Comparison of ENCODE assay signal across 25 cellular contexts in the genomic region with DNA sequence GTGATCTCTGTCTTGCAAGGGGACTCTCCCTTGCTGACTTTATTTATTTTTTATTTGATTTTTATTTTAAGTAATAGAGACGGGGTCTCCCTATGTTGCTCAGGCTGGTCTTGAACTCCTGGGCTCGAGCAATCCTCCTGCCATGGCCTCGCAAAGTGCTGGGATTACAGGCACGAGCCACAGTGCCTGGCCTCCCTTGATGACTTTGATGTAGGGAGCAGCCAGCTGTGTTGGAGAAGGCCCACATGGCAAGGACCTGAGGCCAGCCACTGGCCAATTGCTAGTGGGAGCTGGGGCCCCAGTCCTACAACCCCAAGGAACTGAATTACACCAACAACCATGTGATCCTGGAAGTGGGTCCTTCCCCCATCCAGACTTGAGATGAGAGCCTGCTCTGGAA.
"Had no signal": no experiment of that assay in that cellular context is flagged by ENCODE, and none has a peak within 500 bp of the region (broad histone marks: within the 10 kb centered on the region; RNA-seq: fewer than 3 reads in every experiment).

No MANE protein-coding gene starts in this region.

- ATAC-seq: left ventricle myocardium superior, psoas muscle, upper lobe of right lung had no signal

- H3K27me3 ChIP-seq: ovary, uterus had no signal

- H3K9me3 ChIP-seq: ovary, psoas muscle, thoracic aorta, tibial nerve, upper lobe of right lung, uterus had no signal

- H3K4me1 ChIP-seq: psoas muscle, uterus had no signal

- H3K4me3 ChIP-seq: dorsolateral prefrontal cortex, lung, ovary, psoas muscle, skin epidermis, thoracic aorta, tibial nerve, upper lobe of right lung, uterus had no signal

- H3K36me3 ChIP-seq: ovary, thoracic aorta, tibial nerve, upper lobe of right lung, uterus had no signal

- DNase-seq: cerebellar nuclear complex; cortex of kidney; dorsolateral prefrontal cortex; effector CD4-positive, alpha-beta T cell; hypothalamus; left ventricle myocardium superior; nucleus accumbens; ovary; psoas muscle; right cardiac atrium; stimulated activated CD4-positive, alpha-beta T cell treated with anti-CD3 and anti-CD28 coated beads, Interleukin-15, amount 100 ng/mL, for 24 hours; stimulated activated CD4-positive, alpha-beta T cell treated with anti-CD3 and anti-CD28 coated beads, Interleukin-2, amount 100 ng/mL, for 48 hours; stimulated activated CD8-positive, alpha-beta memory T cell treated with anti-CD3 and anti-CD28 coated beads, Interleukin-4, amount 100 ng/mL, for 48 hours; stimulated activated naive CD4-positive, alpha-beta T cell; substantia nigra; upper lobe of right lung; uterus had no signal

- H3K27ac ChIP-seq: dorsolateral prefrontal cortex, ovary, psoas muscle, thoracic aorta, tibial nerve, uterus had no signal

- H3K27ac Mint-ChIP-seq: memory B cell, nephron had no signal

- H3K9me3 Mint-ChIP-seq: nephron had no signal

- H3K4me3 Mint-ChIP-seq: memory B cell, nephron had no signal

- FAIRE-seq: frontal cortex, keratinocyte had no signal
